In genomic region chr12:129903956-129904769, GRCh38 we compare ENCODE assay signal across 12 cellular contexts. TPM values are rescaled to one million over a fixed set of nuclear protein-coding genes. Genes with fewer than 3 reads are reported as not detected.
A peak's percentile ranks its signal among the peaks of the same experiment; 100 is the strongest.
DNase-seq lines count a peak whose midpoint lies in the region; FAIRE-seq and TF ChIP-seq lines count a peak whose summit lies in the region.
"Had no signal": no experiment of that assay in that cellular context is flagged by ENCODE, and none has a peak within 500 bp of the region (broad histone marks: within the 10 kb centered on the region; RNA-seq: fewer than 3 reads in every experiment).

Gene TMEM132D, minus strand, starts transcription at chr12:129904025.

- H3K4me1 ChIP-seq in HUES48 (ENCODE audit: control insufficient read depth, insufficient read depth, low read length) (peaks cover 22% of the 10 kb centered on the region), iPS-18a (ENCODE audit: control insufficient read depth, low read depth, low read length) (peaks cover 4% of the 10 kb centered on the region)
- H3K4me1 ChIP-seq: breast epithelium had no signal

- no peak for TF ChIP-seq CTCF in retinal pigment epithelial cell (conservative IDR thresholded peaks at IDR 0.05; ENCODE audit: low read depth, low read length)

- H3K36me3 Mint-ChIP-seq in immature natural killer cell, result no peaks in the 10 kb centered on the region
- H3K36me3 Mint-ChIP-seq: CD14-positive monocyte had no signal

- H3K4me3 ChIP-seq in HUES48 (ENCODE audit: low read depth, low read length), result peak within 1 kb of the TSS; percentile 88
- H3K4me3 ChIP-seq in iPS-18a (ENCODE audit: low read length), result peak within 1 kb of the TSS; percentile 62
- peak within 1 kb of the TSS; percentile 53 for H3K4me3 ChIP-seq in retinal pigment epithelial cell (ENCODE audit: low read length)
- H3K4me3 ChIP-seq: breast epithelium had no signal

- H3K27ac ChIP-seq in HUES48 (ENCODE audit: low read depth, low read length), result no peak within 1 kb of the TSS
- no peak within 1 kb of the TSS for H3K27ac ChIP-seq in iPS-18a (ENCODE audit: low read length)
- H3K27ac ChIP-seq: breast epithelium, epithelial cell of prostate, KMS-11 had no signal

- no peaks in the 10 kb centered on the region for H3K4me1 Mint-ChIP-seq in immature natural killer cell
- H3K4me1 Mint-ChIP-seq: CD14-positive monocyte had no signal

- H3K27ac Mint-ChIP-seq in immature natural killer cell, result no peak within 1 kb of the TSS
- H3K27ac Mint-ChIP-seq: CD14-positive monocyte had no signal

- H3K9me3 ChIP-seq in HUES48 (ENCODE audit: control insufficient read depth, insufficient read depth, low read length) (no peaks in the 10 kb centered on the region), iPS-18a (ENCODE audit: control insufficient read depth, low read depth, low read length) (peaks cover 18% of the 10 kb centered on the region)
- H3K9me3 ChIP-seq: breast epithelium had no signal

- DNase-seq in anterior cingulate cortex (lab: John Stamatoyannopoulos, UW) (peak in 31 of 58 donors; percentile 5 to 64 (median 36)), retinal pigment epithelial cell (ENCODE audit: low read depth) (no peak), immature natural killer cell (no peak), RCC 7860 (ENCODE audit: low spot score) (no peak), NCI-H69 (lab: John Stamatoyannopoulos, UW) (no peak)
- DNase-seq: activated CD4-positive, alpha-beta T cell treated with anti-CD3 and anti-CD28 coated beads for 48 hours had no signal

- no peak for FAIRE-seq in RCC 7860 (lab: Jason Lieb, UNC)

- peaks cover 69% of the 10 kb centered on the region for H3K27me3 ChIP-seq in HUES48 (ENCODE audit: control insufficient read depth, insufficient read depth, low read length)
- H3K27me3 ChIP-seq in iPS-18a (ENCODE audit: control insufficient read depth, insufficient read depth, low read length), result peaks cover 45% of the 10 kb centered on the region

- H3K4me3 Mint-ChIP-seq in immature natural killer cell, result no peak within 1 kb of the TSS

- H3K36me3 ChIP-seq in HUES48 (ENCODE audit: control insufficient read depth, insufficient read depth, low read length), result no peaks in the 10 kb centered on the region
- H3K36me3 ChIP-seq in iPS-18a (ENCODE audit: control insufficient read depth, low read depth, low read length), result no peaks in the 10 kb centered on the region
- H3K36me3 ChIP-seq: breast epithelium had no signal

- no peaks in the 10 kb centered on the region for H3K9me3 Mint-ChIP-seq in immature natural killer cell
- H3K9me3 Mint-ChIP-seq: CD14-positive monocyte had no signal

- H3K9ac ChIP-seq in HUES48 (ENCODE audit: low read depth, low read length), result peak within 1 kb of the TSS; percentile 35; the same call in 1 of the 2 replicates
- no peak within 1 kb of the TSS for H3K9ac ChIP-seq in iPS-18a (ENCODE audit: low read length)
- H3K9ac ChIP-seq: KMS-11 had no signal

- H3K27me3 Mint-ChIP-seq in immature natural killer cell (ENCODE audit: low read depth in 3 of 3), result peaks cover 12 to 16% (median 14%) of the 10 kb centered on the region in 3 donors

RNA-seq across cellular contexts. Expression of gene TMEM132D, which starts in this region (rescaled TPM):
- polyA plus RNA-seq in immature natural killer cell, result under 1 TPM in 1 of 3 donors, not detected in 2; 0.06 TPM

Comparison
In these comparisons a context has a peak if more than half of its experiments do, and no peak if none do; other contexts are left out.
1. DNase-seq: peak in anterior cingulate cortex (31 of 58); none in retinal pigment epithelial cell (single experiment), immature natural killer cell (0 of 3), RCC 7860 (single experiment) and NCI-H69 (single experiment).
2. Peak in every context shown above with its lines, with median percentiles within 50 percentile points of each other: H3K4me3 ChIP-seq.